Comparison of ENCODE assay signal across 8 cellular contexts in genomic region chr13:73090116-73090811, GRCh38.
DNase-seq lines count a peak whose midpoint lies in the region; ATAC-seq and TF ChIP-seq lines count a peak whose summit lies in the region.

No MANE protein-coding gene starts in this region.

- no CpG with 5 or more reads among the region's 7 CpGs for WGBS in iPS DF 6.9 (ENCODE audit: insufficient coverage, insufficient read length)

- DNase-seq in EL (peak; percentile 88), SW 1271 (lab: John Stamatoyannopoulos, UW) (peak; percentile 29 to 66), iPS DF 6.9 (ENCODE audit: low read depth, low spot score) (peak; percentile 43), WERI-Rb-1 (no peak), activated gamma-delta T cell (lab: John Stamatoyannopoulos, UW) (no peak), germinal center (ENCODE audit: low spot score) (no peak), NCI-H446 treated with DMSO at 0.1 percent for 48 hours (lab: John Stamatoyannopoulos, UW) (no peak)

- TF ChIP-seq CTCF in WERI-Rb-1 (IDR thresholded peaks at IDR 0.05; ENCODE audit: low read depth, low read length): no peak

- H3K4me1 ChIP-seq in iPS DF 6.9 (ENCODE audit: control insufficient read depth, insufficient read depth, low read length): no peaks in the 10 kb centered on the region

- H3K9me3 ChIP-seq in iPS DF 6.9 (ENCODE audit: control insufficient read depth, insufficient read depth, low read length) (peaks cover 2% of the 10 kb centered on the region; the same call in 1 of the 2 replicates), WERI-Rb-1 (ENCODE audit: severe bottlenecking) (no peaks in the 10 kb centered on the region)

- ATAC-seq in HG03565 (IDR thresholded peaks at IDR 0.05; ENCODE audit: unreplicated experiment): peak; percentile 60

- H3K4me3 ChIP-seq in iPS DF 6.9 (ENCODE audit: low read length): no peak overlapping the region
- H3K4me3 ChIP-seq in WERI-Rb-1 (ENCODE audit: low read depth, low read length): no peak overlapping the region

- H3K27me3 ChIP-seq in iPS DF 6.9 (ENCODE audit: control insufficient read depth, insufficient read depth, low read length) (no peaks in the 10 kb centered on the region), WERI-Rb-1 (ENCODE audit: insufficient read depth, low read depth, severe bottlenecking) (no peaks in the 10 kb centered on the region)

- H3K27ac ChIP-seq in iPS DF 6.9 (ENCODE audit: low read length): no peak overlapping the region
- H3K27ac ChIP-seq in WERI-Rb-1: no peak overlapping the region

- no peaks in the 10 kb centered on the region for H3K36me3 ChIP-seq in iPS DF 6.9 (ENCODE audit: control insufficient read depth, insufficient read depth, low read length)
- H3K36me3 ChIP-seq in WERI-Rb-1: no peaks in the 10 kb centered on the region

Comparison
In these comparisons a context has a peak if more than half of its experiments do, and no peak if none do; other contexts are left out.
1. DNase-seq: peak in EL (single experiment), SW 1271 (2 of 2) and iPS DF 6.9 (single experiment); none in WERI-Rb-1 (single experiment), activated gamma-delta T cell (single experiment), germinal center (single experiment) and NCI-H446 treated with DMSO at 0.1 percent for 48 hours (single experiment).